ENCODE assay signal across 27 cellular contexts in genomic region chr11:73266644-73267015, GRCh38. TPM values are rescaled to one million over a fixed set of nuclear protein-coding genes. Genes with fewer than 3 reads are reported as not detected.
DNase-seq lines count a peak whose midpoint lies in the region; ATAC-seq and TF ChIP-seq lines count a peak whose summit lies in the region.
"Had no signal": no experiment of that assay in that cellular context is flagged by ENCODE, and none has a peak within 500 bp of the region (broad histone marks: within the 10 kb centered on the region; RNA-seq: fewer than 3 reads in every experiment).

No MANE protein-coding gene starts in this region.

- H3K27me3 ChIP-seq in BLaER1: no peaks in the 10 kb centered on the region
- no peaks in the 10 kb centered on the region for H3K27me3 ChIP-seq in right atrium auricular region
- H3K27me3 ChIP-seq in sigmoid colon: peaks cover 11 to 27% (median 22%) of the 10 kb centered on the region in 3 donors
- H3K27me3 ChIP-seq in mesenchymal stem cell (ENCODE audit: control insufficient read depth in 1 of 2, insufficient read depth in 1 of 2, low read length in 2 of 2): peaks cover 10 to 29% of the 10 kb centered on the region in 2 experiments

- H3K4me2 ChIP-seq in BLaER1 (peak overlapping the region; percentile 32; the same call in 1 of the 2 replicates), mesenchymal stem cell (ENCODE audit: low read length, poor library complexity, severe bottlenecking) (no peak overlapping the region)

- H4K20me1 ChIP-seq in BLaER1: no peaks in the 10 kb centered on the region

- H4K8ac ChIP-seq in mesenchymal stem cell (ENCODE audit: low read length): no peak overlapping the region

- no peak overlapping the region for H3K27ac ChIP-seq in BLaER1
- no peak overlapping the region for H3K27ac ChIP-seq in right atrium auricular region
- no peak overlapping the region for H3K27ac ChIP-seq in sigmoid colon
- no peak overlapping the region for H3K27ac ChIP-seq in mesenchymal stem cell (ENCODE audit: low read length, poor library complexity, severe bottlenecking)
- H3K27ac ChIP-seq: brain microvascular endothelial cell, upper lobe of right lung had no signal

- H3K9me3 ChIP-seq in BLaER1 (no peaks in the 10 kb centered on the region), right atrium auricular region (no peaks in the 10 kb centered on the region), sigmoid colon (no peaks in the 10 kb centered on the region), mesenchymal stem cell (ENCODE audit: control insufficient read depth, low read length) (no peaks in the 10 kb centered on the region)
- H3K9me3 ChIP-seq: upper lobe of right lung had no signal

- no peak for TF ChIP-seq EP300 in sigmoid colon (IDR thresholded peaks at IDR 0.05)

- no peaks in the 10 kb centered on the region for H3K36me3 ChIP-seq in BLaER1
- H3K36me3 ChIP-seq in right atrium auricular region: no peaks in the 10 kb centered on the region
- no peaks in the 10 kb centered on the region for H3K36me3 ChIP-seq in sigmoid colon
- no peaks in the 10 kb centered on the region for H3K36me3 ChIP-seq in mesenchymal stem cell (ENCODE audit: control insufficient read depth in 1 of 2, insufficient read depth in 2 of 2, low read depth in 1 of 2, low read length in 2 of 2)
- H3K36me3 ChIP-seq: brain microvascular endothelial cell, upper lobe of right lung had no signal

- H3K4me3 ChIP-seq in BLaER1: no peak overlapping the region
- no peak overlapping the region for H3K4me3 ChIP-seq in right atrium auricular region
- H3K4me3 ChIP-seq in sigmoid colon: no peak overlapping the region
- H3K4me3 ChIP-seq in mesenchymal stem cell (ENCODE audit: insufficient read depth in 1 of 2, low read depth in 1 of 2, low read length in 2 of 2): no peak overlapping the region
- H3K4me3 ChIP-seq: upper lobe of right lung had no signal

- TF ChIP-seq CTCF in right atrium auricular region (IDR thresholded peaks at IDR 0.05): no peak
- TF ChIP-seq CTCF in sigmoid colon (IDR thresholded peaks at IDR 0.05): no peak

- CTCF ChIA-PET in HEK293T (lab: Yijun Ruan, JAX): no interaction called here

- H2BK120ac ChIP-seq in mesenchymal stem cell (ENCODE audit: low read depth, low read length): no peak overlapping the region

- no peak overlapping the region for H2BK12ac ChIP-seq in mesenchymal stem cell (ENCODE audit: low read length in 2 of 2)

- no peak overlapping the region for H4K91ac ChIP-seq in mesenchymal stem cell (ENCODE audit: low read length)

- no peak overlapping the region for H3K4ac ChIP-seq in mesenchymal stem cell (ENCODE audit: low read depth in 1 of 2, low read length in 2 of 2)

- H2BK15ac ChIP-seq in mesenchymal stem cell (ENCODE audit: low read depth, poor library complexity, severe bottlenecking): no peak overlapping the region

- H2BK5ac ChIP-seq in mesenchymal stem cell (ENCODE audit: low read depth, low read length, poor library complexity, severe bottlenecking): no peak overlapping the region

- peaks cover 53% of the 10 kb centered on the region for H3K4me1 ChIP-seq in BLaER1
- peaks cover 0 to 41% of the 10 kb centered on the region in 2 donors for H3K4me1 ChIP-seq in right atrium auricular region
- H3K4me1 ChIP-seq in sigmoid colon: peaks cover 0 to 7% (median 6%) of the 10 kb centered on the region in 4 donors
- H3K4me1 ChIP-seq in mesenchymal stem cell (ENCODE audit: control insufficient read depth, insufficient read depth, low read depth, low read length): peaks cover 13% of the 10 kb centered on the region

- H3K14ac ChIP-seq in mesenchymal stem cell (ENCODE audit: low read length in 2 of 2): no peak overlapping the region

- H3K9ac ChIP-seq in BLaER1: no peak overlapping the region
- H3K9ac ChIP-seq in mesenchymal stem cell (ENCODE audit: low read length): no peak overlapping the region

- H3K18ac ChIP-seq in mesenchymal stem cell (ENCODE audit: low read depth in 1 of 2, low read length in 2 of 2): no peak overlapping the region

- no peak overlapping the region for H2AK5ac ChIP-seq in mesenchymal stem cell (ENCODE audit: low read length, severe bottlenecking)

- H2AFZ ChIP-seq in mesenchymal stem cell (ENCODE audit: low read depth, low read length): no peak overlapping the region

- DNase-seq in LHCN-M2 (ENCODE audit: low read depth): peak; percentile 80
- peak; percentile 54 for DNase-seq in right atrium auricular region (ENCODE audit: low spot score)
- peak; percentile 48 for DNase-seq in sigmoid colon
- DNase-seq in HEK293T (ENCODE audit: extremely low spot score): no peak
- DNase-seq in NCI-H187 treated with DMSO at 0.1 percent for 48 hours (lab: John Stamatoyannopoulos, UW): no peak
- DNase-seq in mesenchymal stem cell: no peak
- DNase-seq: ACHN; activated CD4-positive, alpha-beta T cell treated with anti-CD3 and anti-CD28 coated beads for 1 hour; activated CD8-positive, alpha-beta T cell treated with anti-CD3 and anti-CD28 coated beads, Interleukin-2, amount 10 ng/mL, durations not matched to agents 7 days and 5 days; activated naive CD4-positive, alpha-beta T cell treated with Interleukin-2 at 50 U/mL for 16 hours; activated T-cell treated with anti-CD3 and anti-CD28 coated beads, Interleukin-2, amount 50 U/mL, for 48 hours; brain microvascular endothelial cell; effector memory CD4-positive, alpha-beta T cell; erythroblast; HCEC 1CT; NCI-H1105; NCI-H2029; NCI-H69; SIG-M5; small intestine; stimulated activated CD4-positive, alpha-beta T cell treated with anti-CD3 and anti-CD28 coated beads, Interleukin-1b, Interleukin-23, amount 100 ng/mL, for 48 hours; upper lobe of right lung had no signal

- no peaks in the 10 kb centered on the region for H3K79me1 ChIP-seq in mesenchymal stem cell (replicated peaks; ENCODE audit: low read length, poor library complexity, severe bottlenecking)

- no peak for TF ChIP-seq POLR2A in sigmoid colon (IDR thresholded peaks at IDR 0.05)

- intact Hi-C loops in sigmoid colon (cut with DNase I): no loop called here

- H3K23ac ChIP-seq in mesenchymal stem cell (ENCODE audit: low read length in 2 of 2): no peak overlapping the region

- 85 to 86% methylated on average over 4 of the region's 4 CpGs for WGBS in sigmoid colon, 2 donors
- WGBS in mesenchymal stem cell: 86% methylated on average over 4 of the region's 4 CpGs

- ATAC-seq in HG02938 (IDR thresholded peaks at IDR 0.05; ENCODE audit: unreplicated experiment): no peak
- ATAC-seq: activated CD8-positive, alpha-beta T cell treated with anti-CD3 and anti-CD28 coated beads, Interleukin-2, amount 10 ng/mL, durations not matched to agents 7 days and 5 days; upper lobe of right lung had no signal

- POLR2A ChIA-PET in HEK293T (lab: Yijun Ruan, JAX): interaction anchor here (0.7 kb wide), 1 partner anchor 9 kb away, joined by 4 read pairs; no protein-coding TSS in a partner anchor

TF ChIP-seq in HEK293T, 16 proteins besides CTCF, POLR2A, EP300 and RAD21:
- TF ChIP-seq TARDBP (IDR thresholded peaks at IDR 0.05) (no peak), FOXM1 (IDR thresholded peaks at IDR 0.05; ENCODE audit: borderline replicate concordance) (no peak)

RNA-seq across cellular contexts. Expression of gene P2RY6, which starts 5.5 kb away (rescaled TPM):
- total RNA-seq in LHCN-M2 (2014; rRNA removed): 0.17 TPM in 1 of 2 replicates, not detected in the other
- 0.60 TPM for polyA plus RNA-seq in LHCN-M2 (2012)
- total RNA-seq in right atrium auricular region: 1 to 10 TPM in 1 of 2 donors, under 1 TPM in 1; 0.19 to 1.9 TPM
- total RNA-seq in sigmoid colon: 1 to 10 TPM in 3 of 4 donors, not detected in 1; 1.2 to 2.6 (median 2.5) TPM
- 1 to 10 TPM; 2.4 to 5.5 (median 2.5) TPM for polyA plus RNA-seq in sigmoid colon
- 0.35 TPM for polyA plus RNA-seq in mesenchymal stem cell (2013, experiment 1 of 2)
- 0.21 TPM for polyA plus RNA-seq in mesenchymal stem cell (2013, experiment 2 of 2)
- total RNA-seq: activated CD8-positive, alpha-beta T cell treated with anti-CD3 and anti-CD28 coated beads, Interleukin-2, amount 10 ng/mL, durations not matched to agents 7 days and 5 days; HT-29; MCF 10A; T-helper 1 cell treated with Interleukin-12 subunit alpha and Interleukin-12 subunit beta and Interleukin-4 antibody, amounts not matched to agents 30 ng/mL and 1 ng/mL, for 36 hours had no signal

RNA-seq across cellular contexts. Expression of gene ARHGEF17, which starts 41.4 kb away (rescaled TPM):
- total RNA-seq in LHCN-M2 (2014; rRNA removed) (13.8 and 15.7 TPM in 2 replicates), right atrium auricular region (10 to 100 TPM; 41.6 to 59.9 TPM), sigmoid colon (100 to 1,000 TPM in 1 of 4 donors, 10 to 100 TPM in 3; 38.2 to 104 (median 66.9) TPM)
- 33.9 TPM for polyA plus RNA-seq in LHCN-M2 (2012)
- polyA plus RNA-seq in sigmoid colon: 10 to 100 TPM in 1 of 3 donors, 1 to 10 TPM in 2; 1.8 to 15.9 (median 2.4) TPM
- 69.6 TPM for polyA plus RNA-seq in mesenchymal stem cell (2013, experiment 1 of 2)
- polyA plus RNA-seq in mesenchymal stem cell (2013, experiment 2 of 2): 65.7 TPM
- total RNA-seq: T-helper 1 cell treated with Interleukin-12 subunit alpha and Interleukin-12 subunit beta and Interleukin-4 antibody, amounts not matched to agents 30 ng/mL and 1 ng/mL, for 36 hours had no signal

RNA-seq across cellular contexts. Expression of gene P2RY2, which starts 48.5 kb away (rescaled TPM):
- total RNA-seq in LHCN-M2 (2014; rRNA removed) (not detected in 2 replicates), right atrium auricular region (10 to 100 TPM in 1 of 2 donors, 1 to 10 TPM in 1; 9.5 to 14.7 TPM), sigmoid colon (under 1 TPM in 1 of 4 donors, not detected in 3; 0.16 TPM)
- 0.10 TPM for polyA plus RNA-seq in LHCN-M2 (2012)
- 1 to 10 TPM; 3.0 to 6.2 (median 4.2) TPM for polyA plus RNA-seq in sigmoid colon
- polyA plus RNA-seq in mesenchymal stem cell (2013, experiment 1 of 2): 0.01 TPM
- polyA plus RNA-seq in mesenchymal stem cell (2013, experiment 2 of 2): 0.03 TPM
- total RNA-seq: activated CD8-positive, alpha-beta T cell treated with anti-CD3 and anti-CD28 coated beads, Interleukin-2, amount 10 ng/mL, durations not matched to agents 7 days and 5 days; T-helper 1 cell treated with Interleukin-12 subunit alpha and Interleukin-12 subunit beta and Interleukin-4 antibody, amounts not matched to agents 30 ng/mL and 1 ng/mL, for 36 hours had no signal

Comparison
In these comparisons a context has a peak if more than half of its experiments do, and no peak if none do; other contexts are left out.
1. DNase-seq: peak in LHCN-M2 (single experiment), right atrium auricular region (single experiment) and sigmoid colon (single experiment); none in HEK293T (single experiment), NCI-H187 treated with DMSO at 0.1 percent for 48 hours (single experiment) and mesenchymal stem cell (single experiment).
2. RNA of gene P2RY2, which starts 48.5 kb away (total RNA-seq): 9.5 to 14.7 TPM in right atrium auricular region; 0.16 TPM in sigmoid colon and not detected in LHCN-M2; every median in the first group is over 4 times any median in the second.